In the genomic region with DNA sequence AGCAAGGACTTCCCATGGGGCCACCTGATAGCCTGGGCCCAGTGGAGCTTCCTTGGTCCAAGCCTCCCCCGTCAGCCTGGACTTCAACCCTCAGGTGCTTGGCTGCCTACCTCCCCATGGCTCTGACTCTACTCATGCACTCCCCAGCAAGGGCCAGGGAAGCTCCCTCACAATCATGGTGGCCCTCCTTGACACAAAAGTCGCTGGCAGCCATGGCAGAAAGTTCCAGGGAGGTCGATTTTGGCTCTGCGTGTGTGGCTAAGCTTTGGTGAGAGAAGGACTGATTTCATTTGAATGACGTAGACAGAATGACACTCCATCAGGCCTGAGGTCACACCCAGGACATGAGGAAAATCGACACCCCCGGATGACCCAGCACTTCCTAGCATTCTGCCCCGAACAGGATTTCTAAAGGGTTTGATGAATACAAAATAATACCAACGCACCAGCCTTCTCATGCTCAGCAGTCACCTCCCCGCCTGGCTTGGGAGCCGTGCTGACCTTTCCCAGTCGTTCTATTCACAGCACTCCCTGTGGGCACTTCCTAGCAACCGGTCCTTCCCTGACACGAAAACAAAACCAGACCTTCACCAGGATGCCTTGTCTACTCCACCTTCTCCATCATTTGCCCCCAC, we compare ENCODE assay signal across 29 cellular contexts. TPM values are rescaled to one million over a fixed set of nuclear protein-coding genes. Genes with fewer than 3 reads are reported as not detected.
DNase-seq lines count a peak whose midpoint lies in the region; ATAC-seq and TF ChIP-seq lines count a peak whose summit lies in the region.
"Had no signal": no experiment of that assay in that cellular context is flagged by ENCODE, and none has a peak within 500 bp of the region (broad histone marks: within the 10 kb centered on the region; RNA-seq: fewer than 3 reads in every experiment).

No MANE protein-coding gene starts in this region.

- no peak overlapping the region for H3K9ac ChIP-seq in neural progenitor cell
- H3K9ac ChIP-seq: BLaER1 treated with 17β-estradiol and CSF1 and Interleukin-3, amounts not matched to agents 10 nM and 100 nM; GM23248 had no signal

- DNase-seq in stimulated activated naive CD8-positive, alpha-beta T cell treated with anti-CD3 and anti-CD28 coated beads, Interleukin-15, amount 100 ng/mL, for 72 hours: no peak
- DNase-seq in left ventricle myocardium inferior (no peak), neural progenitor cell (ENCODE audit: low spot score) (peak; percentile 13), foreskin melanocyte (no peak), NCI-H510A treated with DMSO at 0.1 percent for 48 hours (lab: John Stamatoyannopoulos, UW) (no peak), gastrocnemius medialis (no peak)
- DNase-seq in effector memory CD8-positive, alpha-beta T cell: no peak
- DNase-seq: ACHN; activated CD8-positive, alpha-beta T cell treated with anti-CD3 and anti-CD28 coated beads for 36 hours; activated naive CD4-positive, alpha-beta T cell treated with anti-CD3 and anti-CD28 coated beads for 36 hours; activated T-cell treated with anti-CD3 and anti-CD28 coated beads for 4 hours; COR-L47; endodermal cell; esophagus squamous epithelium; GDM1; GM23248; kidney; naive thymus-derived CD4-positive, alpha-beta T cell; NCI-H187; NCI-H2171 treated with DMSO at 0.1 percent for 48 hours; NCI-H526 treated with DMSO at 0.1 percent for 48 hours; stimulated activated CD4-positive, alpha-beta T cell treated with anti-CD3 and anti-CD28 coated beads, Interleukin-1b, Interleukin-23, amount 100 ng/mL, for 48 hours; T-helper 1 cell; uterus had no signal

- H3K4me2 ChIP-seq in neural progenitor cell: no peak overlapping the region

- H3K36me3 ChIP-seq in left ventricle myocardium inferior (no peaks in the 10 kb centered on the region), neural progenitor cell (no peaks in the 10 kb centered on the region), gastrocnemius medialis (no peaks in the 10 kb centered on the region)
- H3K36me3 ChIP-seq: BLaER1 treated with 17β-estradiol and CSF1 and Interleukin-3, amounts not matched to agents 10 nM and 100 nM; breast epithelium; esophagus squamous epithelium; uterus had no signal

- H3F3A ChIP-seq in neural progenitor cell (ENCODE audit: low read depth): peaks cover 14% of the 10 kb centered on the region

- no peaks in the 10 kb centered on the region for H3K79me2 ChIP-seq in neural progenitor cell (ENCODE audit: low read depth)

- ATAC-seq in stimulated activated naive CD8-positive, alpha-beta T cell treated with anti-CD3 and anti-CD28 coated beads, Interleukin-15, amount 100 ng/mL, for 72 hours: no peak
- ATAC-seq in effector memory CD8-positive, alpha-beta T cell (replicated peaks): no peak
- ATAC-seq in gastrocnemius medialis: no peak
- ATAC-seq: activated CD4-positive, CD25-positive, alpha-beta regulatory T cell treated with anti-CD3 and anti-CD28 coated beads, Interleukin-2, amount 50 U/mL, for 24 hours; activated CD8-positive, alpha-beta T cell treated with anti-CD3 and anti-CD28 coated beads for 36 hours; naive thymus-derived CD4-positive, alpha-beta T cell had no signal

- intact Hi-C loops in left ventricle myocardium inferior (cut with micrococcal nuclease): no loop called here
- intact Hi-C loops in gastrocnemius medialis (cut with DNase I; ENCODE audit: low total_unique reads): no loop called here

- no peak overlapping the region for H3K4me3 Mint-ChIP-seq in stimulated activated naive CD8-positive, alpha-beta T cell treated with anti-CD3 and anti-CD28 coated beads, Interleukin-15, Interleukin-2, amounts not matched to agents 100 ng/mL and 50 ng/mL, for 24 hours
- H3K4me3 Mint-ChIP-seq in stimulated activated naive CD8-positive, alpha-beta T cell treated with anti-CD3 and anti-CD28 coated beads, Interleukin-15, amount 100 ng/mL, for 72 hours: no peak overlapping the region
- H3K4me3 Mint-ChIP-seq in neural progenitor cell: peak overlapping the region; percentile 25
- no peak overlapping the region for H3K4me3 Mint-ChIP-seq in effector memory CD8-positive, alpha-beta T cell
- H3K4me3 Mint-ChIP-seq: activated CD8-positive, alpha-beta T cell treated with anti-CD3 and anti-CD28 coated beads for 36 hours; activated naive CD4-positive, alpha-beta T cell treated with anti-CD3 and anti-CD28 coated beads for 36 hours; endodermal cell; naive thymus-derived CD4-positive, alpha-beta T cell had no signal

- H3K27ac Mint-ChIP-seq in stimulated activated naive CD8-positive, alpha-beta T cell treated with anti-CD3 and anti-CD28 coated beads, Interleukin-15, Interleukin-2, amounts not matched to agents 100 ng/mL and 50 ng/mL, for 24 hours: peak overlapping the region; percentile 49
- peak overlapping the region in 1 of 2 donors; percentile 36 for H3K27ac Mint-ChIP-seq in stimulated activated naive CD8-positive, alpha-beta T cell treated with anti-CD3 and anti-CD28 coated beads, Interleukin-15, amount 100 ng/mL, for 72 hours
- H3K27ac Mint-ChIP-seq in neural progenitor cell: peak overlapping the region; percentile 61
- peak overlapping the region in 1 of 2 donors; percentile 13 for H3K27ac Mint-ChIP-seq in effector memory CD8-positive, alpha-beta T cell
- H3K27ac Mint-ChIP-seq: activated CD8-positive, alpha-beta T cell treated with anti-CD3 and anti-CD28 coated beads for 36 hours; activated naive CD4-positive, alpha-beta T cell treated with anti-CD3 and anti-CD28 coated beads for 36 hours; endodermal cell had no signal

- peak overlapping the region; percentile 82 for H2AFZ ChIP-seq in neural progenitor cell (replicated peaks)
- H2AFZ ChIP-seq: GM23248 had no signal

- H3K27me3 Mint-ChIP-seq in stimulated activated naive CD8-positive, alpha-beta T cell treated with anti-CD3 and anti-CD28 coated beads, Interleukin-15, Interleukin-2, amounts not matched to agents 100 ng/mL and 50 ng/mL, for 24 hours: no peaks in the 10 kb centered on the region
- H3K27me3 Mint-ChIP-seq in stimulated activated naive CD8-positive, alpha-beta T cell treated with anti-CD3 and anti-CD28 coated beads, Interleukin-15, amount 100 ng/mL, for 72 hours: no peaks in the 10 kb centered on the region
- H3K27me3 Mint-ChIP-seq in neural progenitor cell (ENCODE audit: insufficient read depth, low read depth): peaks cover 8% of the 10 kb centered on the region
- peaks cover 0 to 6% of the 10 kb centered on the region in 2 donors for H3K27me3 Mint-ChIP-seq in effector memory CD8-positive, alpha-beta T cell
- H3K27me3 Mint-ChIP-seq: activated CD8-positive, alpha-beta T cell treated with anti-CD3 and anti-CD28 coated beads for 36 hours; naive thymus-derived CD4-positive, alpha-beta T cell had no signal

- TF ChIP-seq POLR2A in gastrocnemius medialis (IDR thresholded peaks at IDR 0.05): no peak

- H3K27ac ChIP-seq in left ventricle myocardium inferior (replicated peaks): peak overlapping the region; percentile 39
- H3K27ac ChIP-seq in neural progenitor cell: no peak overlapping the region
- H3K27ac ChIP-seq in gastrocnemius medialis: no peak overlapping the region
- H3K27ac ChIP-seq: BLaER1 treated with 17β-estradiol and CSF1 and Interleukin-3, amounts not matched to agents 10 nM and 100 nM; breast epithelium; esophagus squamous epithelium; GM23248; skin epidermis; uterus had no signal

- no peak for TF ChIP-seq CTCF in left ventricle myocardium inferior (IDR thresholded peaks at IDR 0.05; ENCODE audit: borderline replicate concordance)
- no peak for TF ChIP-seq CTCF in neural progenitor cell (IDR thresholded peaks at IDR 0.05)
- TF ChIP-seq CTCF in gastrocnemius medialis (IDR thresholded peaks at IDR 0.05 in 4 of 5, conservative IDR thresholded peaks at IDR 0.05 in 1 of 5): no peak

- no peaks in the 10 kb centered on the region for H3K27me3 ChIP-seq in left ventricle myocardium inferior (ENCODE audit: low read depth)
- H3K27me3 ChIP-seq in neural progenitor cell: no peaks in the 10 kb centered on the region
- H3K27me3 ChIP-seq in gastrocnemius medialis: no peaks in the 10 kb centered on the region
- H3K27me3 ChIP-seq: breast epithelium, esophagus squamous epithelium, uterus had no signal

- in situ Hi-C loops in gastrocnemius medialis (cut with MboI; ENCODE audit: low sequenced_read_pairs in 4 of 4): no loop called here

- H3K9me3 ChIP-seq in left ventricle myocardium inferior (replicated peaks) (no peaks in the 10 kb centered on the region), neural progenitor cell (ENCODE audit: low read depth) (no peaks in the 10 kb centered on the region), gastrocnemius medialis (no peaks in the 10 kb centered on the region)
- H3K9me3 ChIP-seq: BLaER1 treated with 17β-estradiol and CSF1 and Interleukin-3, amounts not matched to agents 10 nM and 100 nM; breast epithelium; esophagus squamous epithelium; uterus had no signal

- no peaks in the 10 kb centered on the region for H4K20me1 ChIP-seq in neural progenitor cell (ENCODE audit: low read depth)

- H3K4me3 ChIP-seq in left ventricle myocardium inferior (no peak overlapping the region), neural progenitor cell (no peak overlapping the region), gastrocnemius medialis (no peak overlapping the region)
- H3K4me3 ChIP-seq: BLaER1 treated with 17β-estradiol and CSF1 and Interleukin-3, amounts not matched to agents 10 nM and 100 nM; breast epithelium; esophagus squamous epithelium; GM23248; skin epidermis; uterus had no signal

- H3K4me1 Mint-ChIP-seq in stimulated activated naive CD8-positive, alpha-beta T cell treated with anti-CD3 and anti-CD28 coated beads, Interleukin-15, Interleukin-2, amounts not matched to agents 100 ng/mL and 50 ng/mL, for 24 hours (ENCODE audit: low read depth): peaks cover 62% of the 10 kb centered on the region
- peaks cover 39% of the 10 kb centered on the region for H3K4me1 Mint-ChIP-seq in stimulated activated naive CD8-positive, alpha-beta T cell treated with anti-CD3 and anti-CD28 coated beads, Interleukin-15, amount 100 ng/mL, for 72 hours
- peaks cover 30% of the 10 kb centered on the region for H3K4me1 Mint-ChIP-seq in neural progenitor cell
- peaks cover 11 to 12% of the 10 kb centered on the region in 2 donors for H3K4me1 Mint-ChIP-seq in effector memory CD8-positive, alpha-beta T cell (ENCODE audit: low read depth in 2 of 2)

- no peaks in the 10 kb centered on the region for H3K36me3 Mint-ChIP-seq in stimulated activated naive CD8-positive, alpha-beta T cell treated with anti-CD3 and anti-CD28 coated beads, Interleukin-15, Interleukin-2, amounts not matched to agents 100 ng/mL and 50 ng/mL, for 24 hours (ENCODE audit: low read depth)
- no peaks in the 10 kb centered on the region for H3K36me3 Mint-ChIP-seq in neural progenitor cell
- no peaks in the 10 kb centered on the region for H3K36me3 Mint-ChIP-seq in effector memory CD8-positive, alpha-beta T cell (ENCODE audit: insufficient read depth)

- H3K4me1 ChIP-seq in left ventricle myocardium inferior (peaks cover 5% of the 10 kb centered on the region), neural progenitor cell (peaks cover 28% of the 10 kb centered on the region), gastrocnemius medialis (no peaks in the 10 kb centered on the region)
- H3K4me1 ChIP-seq: breast epithelium, uterus had no signal

- no peaks in the 10 kb centered on the region for H3K9me3 Mint-ChIP-seq in stimulated activated naive CD8-positive, alpha-beta T cell treated with anti-CD3 and anti-CD28 coated beads, Interleukin-15, Interleukin-2, amounts not matched to agents 100 ng/mL and 50 ng/mL, for 24 hours
- no peaks in the 10 kb centered on the region for H3K9me3 Mint-ChIP-seq in stimulated activated naive CD8-positive, alpha-beta T cell treated with anti-CD3 and anti-CD28 coated beads, Interleukin-15, amount 100 ng/mL, for 72 hours
- peaks cover 2% of the 10 kb centered on the region for H3K9me3 Mint-ChIP-seq in neural progenitor cell
- no peaks in the 10 kb centered on the region for H3K9me3 Mint-ChIP-seq in effector memory CD8-positive, alpha-beta T cell
- H3K9me3 Mint-ChIP-seq: activated CD8-positive, alpha-beta T cell treated with anti-CD3 and anti-CD28 coated beads for 36 hours; activated naive CD4-positive, alpha-beta T cell treated with anti-CD3 and anti-CD28 coated beads for 36 hours; naive thymus-derived CD4-positive, alpha-beta T cell had no signal

RNA-seq across cellular contexts. Expression of a gene that starts 52.7 kb away (rescaled TPM):
- total RNA-seq in left ventricle myocardium inferior (200 TPM), neural progenitor cell (ENCODE audit: low replicate concordance) (4.2 and 11.0 TPM in 2 replicates), gastrocnemius medialis (10 to 100 TPM in 2 of 4 donors, 1 to 10 TPM in 2; 5.4 to 37.6 (median 12.5) TPM)
